In the genomic region with DNA sequence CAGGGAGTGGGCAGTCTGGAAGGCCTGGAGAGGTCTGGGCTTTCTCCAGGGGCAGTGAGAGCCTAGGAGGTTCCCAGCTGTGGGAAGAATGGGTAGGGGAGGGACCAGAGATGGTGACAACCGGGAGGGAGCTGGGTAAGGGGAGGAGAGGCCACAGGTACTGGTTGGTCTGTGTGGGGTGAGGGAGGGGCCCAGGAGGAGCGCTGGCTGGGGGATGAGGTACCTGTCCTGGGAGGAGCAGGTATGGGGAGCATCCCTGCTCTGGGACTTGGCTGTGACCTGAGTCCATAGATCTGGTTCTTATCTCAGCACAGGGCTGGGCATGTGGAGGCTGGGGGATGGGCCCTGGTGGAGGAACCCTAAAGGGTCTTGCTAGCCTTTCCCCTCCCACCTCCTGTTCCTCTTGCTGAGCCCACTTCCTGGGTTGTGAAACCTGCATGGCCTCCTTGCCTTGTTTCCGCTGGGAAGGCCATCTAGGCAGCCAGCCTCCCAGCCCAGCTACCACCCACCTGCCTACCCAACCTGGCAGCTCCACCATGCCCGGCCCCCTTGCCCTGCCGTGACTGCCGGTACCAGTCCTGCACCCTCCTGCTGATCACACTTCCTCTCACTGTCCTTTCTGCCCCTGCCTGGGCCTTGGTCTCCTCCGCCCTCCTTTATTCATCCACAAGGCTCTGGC, we compare ENCODE assay signal across 16 cellular contexts. TPM values are rescaled to one million over a fixed set of nuclear protein-coding genes. Genes with fewer than 3 reads are reported as not detected.
DNase-seq lines count a peak whose midpoint lies in the region; ATAC-seq and TF ChIP-seq lines count a peak whose summit lies in the region.
"Had no signal": no experiment of that assay in that cellular context is flagged by ENCODE, and none has a peak within 500 bp of the region (broad histone marks: within the 10 kb centered on the region; RNA-seq: fewer than 3 reads in every experiment).

No MANE protein-coding gene starts in this region.

- WGBS in esophagus squamous epithelium, 2 donors, result 61 to 65% methylated on average over 7 of the region's 7 CpGs

- H3K9me3 ChIP-seq in Peyer's patch (no peaks in the 10 kb centered on the region), esophagus squamous epithelium (no peaks in the 10 kb centered on the region)
- H3K9me3 ChIP-seq: lower lobe of right lung, transverse colon had no signal

- H3K27me3 ChIP-seq in Peyer's patch (no peaks in the 10 kb centered on the region), brain microvascular endothelial cell (replicated peaks) (no peaks in the 10 kb centered on the region), esophagus squamous epithelium (no peaks in the 10 kb centered on the region)
- H3K27me3 ChIP-seq: transverse colon had no signal

- no peaks in the 10 kb centered on the region for H3K9me3 Mint-ChIP-seq in stimulated activated naive CD8-positive, alpha-beta T cell treated with anti-CD3 and anti-CD28 coated beads, Interleukin-15, amount 100 ng/mL, for 72 hours
- H3K9me3 Mint-ChIP-seq: activated T-cell treated with anti-CD3 and anti-CD28 coated beads, Interleukin-2, amount 50 U/mL, for 4 hours had no signal

- H3K27ac Mint-ChIP-seq in stimulated activated naive CD8-positive, alpha-beta T cell treated with anti-CD3 and anti-CD28 coated beads, Interleukin-15, amount 100 ng/mL, for 72 hours, result peak overlapping the region; percentile 29 to 68
- H3K27ac Mint-ChIP-seq: activated CD4-positive, alpha-beta T cell treated with anti-CD3 and anti-CD28 coated beads for 36 hours had no signal

- H3K4me1 ChIP-seq in Peyer's patch (peaks cover 4 to 63% (median 46%) of the 10 kb centered on the region in 4 donors), esophagus squamous epithelium (peaks cover 14 to 51% (median 26%) of the 10 kb centered on the region in 3 donors)

- ATAC-seq in stimulated activated naive CD8-positive, alpha-beta T cell treated with anti-CD3 and anti-CD28 coated beads, Interleukin-15, amount 100 ng/mL, for 72 hours, result no peak
- ATAC-seq in stimulated activated naive CD8-positive, alpha-beta T cell treated with anti-CD3 and anti-CD28 coated beads, Interleukin-15, Interleukin-2, amounts not matched to agents 100 U/mL and 50 U/mL, for 24 hours, result no peak
- no peak for ATAC-seq in GM19035 (IDR thresholded peaks at IDR 0.05; ENCODE audit: unreplicated experiment)
- ATAC-seq: activated CD4-positive, alpha-beta T cell treated with anti-CD3 and anti-CD28 coated beads for 36 hours; activated T-cell treated with anti-CD3 and anti-CD28 coated beads, Interleukin-2, amount 50 U/mL, for 4 hours; lower lobe of right lung had no signal

- peak overlapping the region in 3 of 4 donors; percentile 36 to 63 (median 41) for H3K27ac ChIP-seq in Peyer's patch
- no peak overlapping the region for H3K27ac ChIP-seq in brain microvascular endothelial cell
- H3K27ac ChIP-seq in esophagus squamous epithelium, result peak overlapping the region in 1 of 4 donors; percentile 10

- in situ Hi-C loops in brain microvascular endothelial cell (cut with HindIII; ENCODE audit: low pct_ligation_motif_present, low sequenced_read_pairs), result no loop called here

- DNase-seq in stimulated activated naive CD8-positive, alpha-beta T cell treated with anti-CD3 and anti-CD28 coated beads, Interleukin-15, amount 100 ng/mL, for 72 hours, result no peak
- no peak for DNase-seq in stimulated activated naive CD8-positive, alpha-beta T cell treated with anti-CD3 and anti-CD28 coated beads, Interleukin-15, Interleukin-2, amounts not matched to agents 100 U/mL and 50 U/mL, for 24 hours
- no peak for DNase-seq in Peyer's patch
- peak; percentile 55 for DNase-seq in iPS-NIHi11 (ENCODE audit: low spot score)
- DNase-seq in foreskin fibroblast, result no peak
- DNase-seq in brain microvascular endothelial cell, result no peak
- DNase-seq in esophagus squamous epithelium (lab: John Stamatoyannopoulos, UW), result no peak
- DNase-seq: activated CD4-positive, alpha-beta T cell treated with anti-CD3 and anti-CD28 coated beads for 36 hours; activated T-cell treated with anti-CD3 and anti-CD28 coated beads, Interleukin-2, amount 50 U/mL, for 4 hours; aorta; lower lobe of right lung; NCI-H1930; NCI-H82; occipital lobe; transverse colon had no signal

- no peak overlapping the region for H3K4me3 Mint-ChIP-seq in stimulated activated naive CD8-positive, alpha-beta T cell treated with anti-CD3 and anti-CD28 coated beads, Interleukin-15, amount 100 ng/mL, for 72 hours
- H3K4me3 Mint-ChIP-seq: activated CD4-positive, alpha-beta T cell treated with anti-CD3 and anti-CD28 coated beads for 36 hours; activated T-cell treated with anti-CD3 and anti-CD28 coated beads, Interleukin-2, amount 50 U/mL, for 4 hours had no signal

- H3K4me3 ChIP-seq in Peyer's patch, result peak overlapping the region in 1 of 4 donors; percentile 9
- H3K4me3 ChIP-seq in foreskin fibroblast (ENCODE audit: low read depth in 1 of 2, low read length in 2 of 2), result no peak overlapping the region
- H3K4me3 ChIP-seq in brain microvascular endothelial cell (ENCODE audit: low read depth, low read length), result no peak overlapping the region
- no peak overlapping the region for H3K4me3 ChIP-seq in esophagus squamous epithelium
- H3K4me3 ChIP-seq: lower lobe of right lung, transverse colon had no signal

- intact Hi-C loops in esophagus squamous epithelium (cut with DNase I), result no loop called here

- H3K4me1 Mint-ChIP-seq in stimulated activated naive CD8-positive, alpha-beta T cell treated with anti-CD3 and anti-CD28 coated beads, Interleukin-15, amount 100 ng/mL, for 72 hours, result peaks cover 51% of the 10 kb centered on the region

- peaks cover 0 to 39% (median 0%) of the 10 kb centered on the region in 3 donors for H3K36me3 ChIP-seq in Peyer's patch
- H3K36me3 ChIP-seq in brain microvascular endothelial cell (replicated peaks), result no peaks in the 10 kb centered on the region
- peaks cover 0 to 64% (median 0%) of the 10 kb centered on the region in 3 donors for H3K36me3 ChIP-seq in esophagus squamous epithelium

- no peak for TF ChIP-seq POLR2A in Peyer's patch (IDR thresholded peaks at IDR 0.05)
- TF ChIP-seq POLR2A in esophagus squamous epithelium (IDR thresholded peaks at IDR 0.05), result no peak

- TF ChIP-seq CTCF in Peyer's patch (IDR thresholded peaks at IDR 0.05) (no peak), foreskin fibroblast (IDR thresholded peaks at IDR 0.05; ENCODE audit: low read depth, low read length) (no peak), brain microvascular endothelial cell (IDR thresholded peaks at IDR 0.05; ENCODE audit: low read depth, low read length, missing control alignments) (no peak), esophagus squamous epithelium (IDR thresholded peaks at IDR 0.05) (no peak)

- no peaks in the 10 kb centered on the region for H3K27me3 Mint-ChIP-seq in stimulated activated naive CD8-positive, alpha-beta T cell treated with anti-CD3 and anti-CD28 coated beads, Interleukin-15, amount 100 ng/mL, for 72 hours
- H3K27me3 Mint-ChIP-seq: activated CD4-positive, alpha-beta T cell treated with anti-CD3 and anti-CD28 coated beads for 36 hours had no signal

RNA-seq across cellular contexts. Expression of a gene that starts 11.0 kb away (rescaled TPM):
- total RNA-seq in Peyer's patch (10 to 100 TPM; 36.3 to 73.1 (median 70.6) TPM), esophagus squamous epithelium (10 to 100 TPM in 3 of 4 donors, 1 to 10 TPM in 1; 8.8 to 21.5 (median 20.1) TPM)

RNA-seq across cellular contexts. Expression of a gene that starts 41.7 kb away (rescaled TPM):
- total RNA-seq in Peyer's patch (10 to 100 TPM in 3 of 4 donors, 1 to 10 TPM in 1; 9.0 to 19.8 (median 10.8) TPM), esophagus squamous epithelium (10 to 100 TPM in 3 of 4 donors, 1 to 10 TPM in 1; 4.9 to 18.2 (median 12.8) TPM)
